11 cellular contexts compared by ENCODE assay signal in the genomic region with DNA sequence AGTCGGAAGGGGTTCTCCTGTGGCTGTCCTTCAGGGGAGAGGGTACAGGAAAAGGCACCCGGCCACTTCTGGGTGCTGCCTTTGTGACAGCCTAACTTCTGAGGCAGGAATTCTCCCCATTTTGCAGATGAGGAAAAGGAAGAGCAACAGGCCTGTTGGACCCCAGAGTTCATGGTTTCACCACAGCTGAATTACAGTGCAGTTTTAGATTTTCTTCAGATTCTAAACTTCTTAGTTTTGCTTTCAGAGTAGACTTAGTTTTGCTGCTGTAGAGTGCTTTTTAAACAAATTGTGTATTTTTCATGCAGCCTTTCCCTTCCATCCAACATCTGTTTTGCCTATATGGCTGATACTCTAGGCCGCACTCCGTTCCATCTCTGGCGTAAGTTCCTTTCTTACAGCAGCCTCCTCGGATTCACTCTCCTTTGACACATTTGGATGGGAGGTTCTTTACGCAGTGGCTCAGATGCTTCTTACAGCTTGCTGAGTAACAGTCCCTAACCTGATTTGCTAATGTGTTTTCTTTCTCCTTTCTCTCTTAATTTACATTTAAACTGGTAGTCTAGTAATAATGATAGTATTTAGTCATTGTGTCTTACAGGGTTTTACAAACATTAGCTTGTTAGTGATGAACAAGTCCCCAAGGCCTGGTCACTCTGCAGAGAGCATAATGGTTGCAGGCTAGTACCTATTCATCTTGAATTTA. TPM values are rescaled to one million over a fixed set of nuclear protein-coding genes. Genes with fewer than 3 reads are reported as not detected.
DNase-seq lines count a peak whose midpoint lies in the region; ATAC-seq and TF ChIP-seq lines count a peak whose summit lies in the region.
"Had no signal": no experiment of that assay in that cellular context is flagged by ENCODE, and none has a peak within 500 bp of the region (broad histone marks: within the 10 kb centered on the region; RNA-seq: fewer than 3 reads in every experiment).

No MANE protein-coding gene starts in this region.

- H3K9me3 Mint-ChIP-seq in activated naive CD4-positive, alpha-beta T cell treated with anti-CD3 and anti-CD28 coated beads for 36 hours, result no peaks in the 10 kb centered on the region
- H3K9me3 Mint-ChIP-seq in GM23338, result no peaks in the 10 kb centered on the region
- H3K9me3 Mint-ChIP-seq in activated T-helper 2 cell treated with anti-CD3 and anti-CD28 coated beads, Interferon-gamma antibody, Interleukin-2, Interleukin-4, amounts not matched to agents 10 μg/mL and 5 μg/mL and 100 μg/mL, durations not matched to agents 14 hours and 24 hours and 36 hours, result peaks cover under 1% of the 10 kb centered on the region

- H3K27ac Mint-ChIP-seq in activated naive CD4-positive, alpha-beta T cell treated with anti-CD3 and anti-CD28 coated beads for 36 hours, result peak overlapping the region; percentile 77
- no peak overlapping the region for H3K27ac Mint-ChIP-seq in GM23338
- H3K27ac Mint-ChIP-seq in activated T-helper 2 cell treated with anti-CD3 and anti-CD28 coated beads, Interferon-gamma antibody, Interleukin-2, Interleukin-4, amounts not matched to agents 10 μg/mL and 5 μg/mL and 100 μg/mL, durations not matched to agents 14 hours and 24 hours and 36 hours, result peak overlapping the region; percentile 64

- ATAC-seq in GM23338, result peak; percentile 23; the same call in 1 of the 3 replicates
- ATAC-seq in stimulated activated naive CD8-positive, alpha-beta T cell treated with anti-CD3 and anti-CD28 coated beads, Interleukin-15, Interleukin-2, amounts not matched to agents 100 U/mL and 50 U/mL, for 24 hours, result peak; percentile 21

- H3K4me1 Mint-ChIP-seq in activated naive CD4-positive, alpha-beta T cell treated with anti-CD3 and anti-CD28 coated beads for 36 hours (ENCODE audit: low read depth), result peaks cover 89% of the 10 kb centered on the region
- H3K4me1 Mint-ChIP-seq in GM23338, result peaks cover 20% of the 10 kb centered on the region
- peaks cover 54% of the 10 kb centered on the region for H3K4me1 Mint-ChIP-seq in activated T-helper 2 cell treated with anti-CD3 and anti-CD28 coated beads, Interferon-gamma antibody, Interleukin-2, Interleukin-4, amounts not matched to agents 10 μg/mL and 5 μg/mL and 100 μg/mL, durations not matched to agents 14 hours and 24 hours and 36 hours (ENCODE audit: low read depth)

- peaks cover 12% of the 10 kb centered on the region for H3K4me1 ChIP-seq in GM23338 (ENCODE audit: insufficient read depth)

- H3K79me2 ChIP-seq in GM23338 (replicated peaks; ENCODE audit: insufficient read depth), result peaks cover 70% of the 10 kb centered on the region

- no peak for TF ChIP-seq CTCF in GM23338 (conservative IDR thresholded peaks at IDR 0.05; ENCODE audit: low read depth in 2 of 2)

- no peak overlapping the region for H3K4me2 ChIP-seq in GM23338

- H3K27me3 ChIP-seq in GM23338 (ENCODE audit: insufficient read depth), result no peaks in the 10 kb centered on the region
- H3K27me3 ChIP-seq: dorsolateral prefrontal cortex had no signal

- H3F3A ChIP-seq in GM23338 (replicated peaks; ENCODE audit: low read depth), result no peaks in the 10 kb centered on the region; the same call in 1 of the 2 replicates

- no peak overlapping the region for H2AFZ ChIP-seq in GM23338

- no peaks in the 10 kb centered on the region for H4K20me1 ChIP-seq in GM23338 (replicated peaks; ENCODE audit: insufficient read depth)

- H3K9me2 ChIP-seq in GM23338 (ENCODE audit: insufficient read depth), result no peaks in the 10 kb centered on the region

- DNase-seq in activated naive CD4-positive, alpha-beta T cell treated with anti-CD3 and anti-CD28 coated beads for 36 hours, result no peak
- no peak for DNase-seq in activated naive CD4-positive, alpha-beta T cell treated with Interleukin-2 at 50 U/mL for 16 hours
- no peak for DNase-seq in GM23338 (ENCODE audit: low spot score)
- no peak for DNase-seq in activated T-helper 2 cell treated with anti-CD3 and anti-CD28 coated beads, Interferon-gamma antibody, Interleukin-2, Interleukin-4, amounts not matched to agents 10 μg/mL and 5 μg/mL and 100 μg/mL, durations not matched to agents 14 hours and 24 hours and 36 hours (ENCODE audit: low spot score)
- DNase-seq in stimulated activated naive CD8-positive, alpha-beta T cell treated with anti-CD3 and anti-CD28 coated beads, Interleukin-15, Interleukin-2, amounts not matched to agents 100 U/mL and 50 U/mL, for 24 hours, result no peak
- DNase-seq in effector CD4-positive, alpha-beta T cell, result no peak
- no peak for DNase-seq in putamen (ENCODE audit: low spot score)
- DNase-seq in GDM1 (lab: John Stamatoyannopoulos, UW), result no peak
- DNase-seq: DMS79, dorsolateral prefrontal cortex, mesendoderm had no signal

- CTCF ChIA-PET in activated naive CD4-positive, alpha-beta T cell treated with anti-CD3 and anti-CD28 coated beads for 36 hours (lab: Charles Lee), result interaction anchor here (1.3 to 1.5 kb wide), 4 partner anchors 11 to 37 kb away, joined by 3 to 4 read pairs (median 3); no protein-coding TSS in a partner anchor

- H3K4me3 ChIP-seq in GM23338, result no peak overlapping the region
- H3K4me3 ChIP-seq: dorsolateral prefrontal cortex had no signal

- H3K27ac ChIP-seq in GM23338 (ENCODE audit: low read depth), result no peak overlapping the region

- intact Hi-C loops in activated naive CD4-positive, alpha-beta T cell treated with anti-CD3 and anti-CD28 coated beads for 36 hours (cut with micrococcal nuclease), result no loop called here
- intact Hi-C loops in activated T-helper 2 cell treated with anti-CD3 and anti-CD28 coated beads, Interferon-gamma antibody, Interleukin-2, Interleukin-4, amounts not matched to agents 10 μg/mL and 5 μg/mL and 100 μg/mL, durations not matched to agents 14 hours and 24 hours and 36 hours (cut with micrococcal nuclease), result no loop called here

- peak overlapping the region; percentile 7 for H3K4me3 Mint-ChIP-seq in activated naive CD4-positive, alpha-beta T cell treated with anti-CD3 and anti-CD28 coated beads for 36 hours
- H3K4me3 Mint-ChIP-seq in GM23338, result no peak overlapping the region
- H3K4me3 Mint-ChIP-seq in activated T-helper 2 cell treated with anti-CD3 and anti-CD28 coated beads, Interferon-gamma antibody, Interleukin-2, Interleukin-4, amounts not matched to agents 10 μg/mL and 5 μg/mL and 100 μg/mL, durations not matched to agents 14 hours and 24 hours and 36 hours (ENCODE audit: low read depth), result no peak overlapping the region

- H3K27me3 Mint-ChIP-seq in activated naive CD4-positive, alpha-beta T cell treated with anti-CD3 and anti-CD28 coated beads for 36 hours (ENCODE audit: low read depth), result no peaks in the 10 kb centered on the region
- H3K27me3 Mint-ChIP-seq in GM23338 (ENCODE audit: insufficient read depth, low read depth, poor library complexity), result peaks cover 4% of the 10 kb centered on the region
- no peaks in the 10 kb centered on the region for H3K27me3 Mint-ChIP-seq in activated T-helper 2 cell treated with anti-CD3 and anti-CD28 coated beads, Interferon-gamma antibody, Interleukin-2, Interleukin-4, amounts not matched to agents 10 μg/mL and 5 μg/mL and 100 μg/mL, durations not matched to agents 14 hours and 24 hours and 36 hours (ENCODE audit: low read depth)

- no peaks in the 10 kb centered on the region for H3K36me3 ChIP-seq in GM23338 (ENCODE audit: insufficient read depth)

- H3K36me3 Mint-ChIP-seq in activated naive CD4-positive, alpha-beta T cell treated with anti-CD3 and anti-CD28 coated beads for 36 hours (ENCODE audit: low read depth), result peaks cover 36% of the 10 kb centered on the region
- H3K36me3 Mint-ChIP-seq in GM23338 (ENCODE audit: low read depth), result no peaks in the 10 kb centered on the region
- peaks cover 45% of the 10 kb centered on the region for H3K36me3 Mint-ChIP-seq in activated T-helper 2 cell treated with anti-CD3 and anti-CD28 coated beads, Interferon-gamma antibody, Interleukin-2, Interleukin-4, amounts not matched to agents 10 μg/mL and 5 μg/mL and 100 μg/mL, durations not matched to agents 14 hours and 24 hours and 36 hours (ENCODE audit: low read depth)

TF ChIP-seq in GM23338, 12 proteins besides CTCF, POLR2A, EP300 and RAD21:
- no peak for TF ChIP-seq JUNB (IDR thresholded peaks at IDR 0.05; ENCODE audit: unreplicated experiment)
- no peak for TF ChIP-seq EZH2phosphoT487 (IDR thresholded peaks at IDR 0.05; ENCODE audit: unreplicated experiment)

RNA-seq across cellular contexts. Expression of a gene that starts 7.8 kb away (rescaled TPM):
- 10 to 100 TPM; 74.4 to 76.8 TPM for total RNA-seq in activated naive CD4-positive, alpha-beta T cell treated with anti-CD3 and anti-CD28 coated beads for 36 hours
- total RNA-seq in GM23338 (2014; rRNA removed; shearing (Covaris generic)), result 9.3 and 10.8 TPM in 2 replicates
- polyA plus RNA-seq in GM23338 (2016; fragmentation: Nextera tagmentation; extraction: Ambion mirVana), result 3.5 and 3.7 TPM in 2 replicates
- total RNA-seq in activated T-helper 2 cell treated with anti-CD3 and anti-CD28 coated beads, Interferon-gamma antibody, Interleukin-2, Interleukin-4, amounts not matched to agents 10 μg/mL and 5 μg/mL and 100 μg/mL, durations not matched to agents 14 hours and 24 hours and 36 hours, result 67.8 and 72.9 TPM in 2 replicates
